Comparison of ENCODE assay signal across 26 cellular contexts in genomic region chr5:96835727-96836126, GRCh38. TPM values are rescaled to one million over a fixed set of nuclear protein-coding genes. Genes with fewer than 3 reads are reported as not detected.
DNase-seq lines count a peak whose midpoint lies in the region; ATAC-seq and TF ChIP-seq lines count a peak whose summit lies in the region.
"Had no signal": no experiment of that assay in that cellular context is flagged by ENCODE, and none has a peak within 500 bp of the region (broad histone marks: within the 10 kb centered on the region; RNA-seq: fewer than 3 reads in every experiment).

No MANE protein-coding gene starts in this region.

- H3K4me1 ChIP-seq in foreskin keratinocyte = no peaks in the 10 kb centered on the region
- H3K4me1 ChIP-seq: gastrocnemius medialis, SJSA1 had no signal

- POLR2A ChIA-PET in activated CD4-positive, alpha-beta T cell treated with anti-CD3 and anti-CD28 coated beads for 36 hours (lab: Charles Lee) = no interaction called here

- DNase-seq in activated CD4-positive, alpha-beta T cell treated with anti-CD3 and anti-CD28 coated beads for 36 hours = no peak
- no peak for DNase-seq in activated CD4-positive, alpha-beta T cell treated with anti-CD3 and anti-CD28 coated beads, Interleukin-2, amount 10 ng/mL, durations not matched to agents 24 days and 14 days
- DNase-seq in stimulated activated naive B cell treated with anti-CD40 and anti-IgM and Interleukin-4, amounts not matched to agents 10 μg/mL and 1 μg/mL and 100 μg/mL, for 72 hours = no peak
- no peak for DNase-seq in central memory CD4-positive, alpha-beta T cell
- no peak for DNase-seq in foreskin keratinocyte
- DNase-seq: activated CD4-positive, alpha-beta T cell treated with anti-CD3 and anti-CD28 coated beads, Interleukin-2, amount 10 ng/mL, durations not matched to agents 7 days and 5 days; activated effector memory CD4-positive, alpha-beta T cell treated with anti-CD3 and anti-CD28 coated beads, Interleukin-2, amount 50 U/mL, for 16 hours; activated naive CD8-positive, alpha-beta T cell treated with anti-CD3 and anti-CD28 coated beads for 36 hours; activated T-cell treated with anti-CD3 and anti-CD28 coated beads, Interleukin-2, amount 50 U/mL, for 24 hours; anterior cingulate cortex; DMS79 treated with DMSO at 0.1 percent for 48 hours; gastrocnemius medialis; GF-D8; MV-4-11; NCI-H1436; NCI-H774; stimulated activated naive CD4-positive, alpha-beta T cell; T-helper 9 cell; WERI-Rb-1 had no signal

- H3K9me3 Mint-ChIP-seq in activated CD4-positive, alpha-beta T cell treated with anti-CD3 and anti-CD28 coated beads for 36 hours (ENCODE audit: low read depth) = no peaks in the 10 kb centered on the region
- no peaks in the 10 kb centered on the region for H3K9me3 Mint-ChIP-seq in activated CD4-positive, alpha-beta T cell treated with anti-CD3 and anti-CD28 coated beads, Interleukin-2, amount 10 ng/mL, durations not matched to agents 24 days and 14 days
- no peaks in the 10 kb centered on the region for H3K9me3 Mint-ChIP-seq in stimulated activated naive B cell treated with anti-CD40 and anti-IgM and Interleukin-4, amounts not matched to agents 10 μg/mL and 1 μg/mL and 100 μg/mL, for 72 hours
- H3K9me3 Mint-ChIP-seq: activated CD4-positive, alpha-beta T cell treated with anti-CD3 and anti-CD28 coated beads, Interleukin-2, amount 10 ng/mL, durations not matched to agents 7 days and 5 days; activated naive CD8-positive, alpha-beta T cell treated with anti-CD3 and anti-CD28 coated beads for 36 hours; activated T-cell treated with anti-CD3 and anti-CD28 coated beads, Interleukin-2, amount 50 U/mL, for 24 hours had no signal

- no peak overlapping the region for H3K27ac Mint-ChIP-seq in activated CD4-positive, alpha-beta T cell treated with anti-CD3 and anti-CD28 coated beads for 36 hours
- H3K27ac Mint-ChIP-seq in activated CD4-positive, alpha-beta T cell treated with anti-CD3 and anti-CD28 coated beads, Interleukin-2, amount 10 ng/mL, durations not matched to agents 24 days and 14 days = no peak overlapping the region
- H3K27ac Mint-ChIP-seq in stimulated activated naive B cell treated with anti-CD40 and anti-IgM and Interleukin-4, amounts not matched to agents 10 μg/mL and 1 μg/mL and 100 μg/mL, for 72 hours = no peak overlapping the region
- H3K27ac Mint-ChIP-seq: activated CD4-positive, alpha-beta T cell treated with anti-CD3 and anti-CD28 coated beads, Interleukin-2, amount 10 ng/mL, durations not matched to agents 7 days and 5 days; activated naive CD8-positive, alpha-beta T cell treated with anti-CD3 and anti-CD28 coated beads for 36 hours; activated T-cell treated with anti-CD3 and anti-CD28 coated beads, Interleukin-2, amount 50 U/mL, for 24 hours had no signal

- H3K27ac ChIP-seq in foreskin keratinocyte = no peak overlapping the region
- H3K27ac ChIP-seq: gastrocnemius medialis, HL-60, KMS-11, SJSA1, skin epidermis, WERI-Rb-1 had no signal

- H3K27me3 Mint-ChIP-seq in activated CD4-positive, alpha-beta T cell treated with anti-CD3 and anti-CD28 coated beads for 36 hours = no peaks in the 10 kb centered on the region
- H3K27me3 Mint-ChIP-seq in activated CD4-positive, alpha-beta T cell treated with anti-CD3 and anti-CD28 coated beads, Interleukin-2, amount 10 ng/mL, durations not matched to agents 24 days and 14 days = peaks cover 6% of the 10 kb centered on the region
- no peaks in the 10 kb centered on the region for H3K27me3 Mint-ChIP-seq in stimulated activated naive B cell treated with anti-CD40 and anti-IgM and Interleukin-4, amounts not matched to agents 10 μg/mL and 1 μg/mL and 100 μg/mL, for 72 hours
- H3K27me3 Mint-ChIP-seq: activated CD4-positive, alpha-beta T cell treated with anti-CD3 and anti-CD28 coated beads, Interleukin-2, amount 10 ng/mL, durations not matched to agents 7 days and 5 days; activated naive CD8-positive, alpha-beta T cell treated with anti-CD3 and anti-CD28 coated beads for 36 hours; activated T-cell treated with anti-CD3 and anti-CD28 coated beads, Interleukin-2, amount 50 U/mL, for 24 hours had no signal

- intact Hi-C loops in activated CD4-positive, alpha-beta T cell treated with anti-CD3 and anti-CD28 coated beads for 36 hours (cut with DNase I, micrococcal nuclease) = no loop called here
- intact Hi-C loops in activated CD4-positive, alpha-beta T cell treated with anti-CD3 and anti-CD28 coated beads, Interleukin-2, amount 10 ng/mL, durations not matched to agents 24 days and 14 days (cut with micrococcal nuclease) = no loop called here

- no peaks in the 10 kb centered on the region for H3K36me3 Mint-ChIP-seq in activated CD4-positive, alpha-beta T cell treated with anti-CD3 and anti-CD28 coated beads for 36 hours (ENCODE audit: low read depth)
- no peaks in the 10 kb centered on the region for H3K36me3 Mint-ChIP-seq in activated CD4-positive, alpha-beta T cell treated with anti-CD3 and anti-CD28 coated beads, Interleukin-2, amount 10 ng/mL, durations not matched to agents 24 days and 14 days (ENCODE audit: low read depth)
- H3K36me3 Mint-ChIP-seq in stimulated activated naive B cell treated with anti-CD40 and anti-IgM and Interleukin-4, amounts not matched to agents 10 μg/mL and 1 μg/mL and 100 μg/mL, for 72 hours = no peaks in the 10 kb centered on the region
- H3K36me3 Mint-ChIP-seq: activated naive CD8-positive, alpha-beta T cell treated with anti-CD3 and anti-CD28 coated beads for 36 hours had no signal

- CTCF ChIA-PET in activated CD4-positive, alpha-beta T cell treated with anti-CD3 and anti-CD28 coated beads for 36 hours (lab: Charles Lee) = interaction anchor here (0.7 to 0.8 kb wide), 3 partner anchors 25 to 863 kb away, joined by 3 to 4 read pairs (median 3); no protein-coding TSS in a partner anchor

- no peaks in the 10 kb centered on the region for H3K27me3 ChIP-seq in foreskin keratinocyte
- H3K27me3 ChIP-seq: gastrocnemius medialis, SJSA1 had no signal

- H3K4me1 Mint-ChIP-seq in activated CD4-positive, alpha-beta T cell treated with anti-CD3 and anti-CD28 coated beads for 36 hours = peaks cover 4% of the 10 kb centered on the region
- peaks cover 5% of the 10 kb centered on the region for H3K4me1 Mint-ChIP-seq in activated CD4-positive, alpha-beta T cell treated with anti-CD3 and anti-CD28 coated beads, Interleukin-2, amount 10 ng/mL, durations not matched to agents 24 days and 14 days
- peaks cover 8 to 9% of the 10 kb centered on the region in 2 donors for H3K4me1 Mint-ChIP-seq in stimulated activated naive B cell treated with anti-CD40 and anti-IgM and Interleukin-4, amounts not matched to agents 10 μg/mL and 1 μg/mL and 100 μg/mL, for 72 hours

- H3K4me3 Mint-ChIP-seq in activated CD4-positive, alpha-beta T cell treated with anti-CD3 and anti-CD28 coated beads for 36 hours = no peak overlapping the region
- no peak overlapping the region for H3K4me3 Mint-ChIP-seq in activated CD4-positive, alpha-beta T cell treated with anti-CD3 and anti-CD28 coated beads, Interleukin-2, amount 10 ng/mL, durations not matched to agents 24 days and 14 days
- H3K4me3 Mint-ChIP-seq in stimulated activated naive B cell treated with anti-CD40 and anti-IgM and Interleukin-4, amounts not matched to agents 10 μg/mL and 1 μg/mL and 100 μg/mL, for 72 hours = no peak overlapping the region
- H3K4me3 Mint-ChIP-seq: activated CD4-positive, alpha-beta T cell treated with anti-CD3 and anti-CD28 coated beads, Interleukin-2, amount 10 ng/mL, durations not matched to agents 7 days and 5 days; activated naive CD8-positive, alpha-beta T cell treated with anti-CD3 and anti-CD28 coated beads for 36 hours; activated T-cell treated with anti-CD3 and anti-CD28 coated beads, Interleukin-2, amount 50 U/mL, for 24 hours had no signal

- no peak for TF ChIP-seq CTCF in foreskin keratinocyte (conservative IDR thresholded peaks at IDR 0.05)

- ATAC-seq in activated CD4-positive, alpha-beta T cell treated with anti-CD3 and anti-CD28 coated beads for 36 hours = peak; percentile 57
- ATAC-seq in GM19468 (IDR thresholded peaks at IDR 0.05; ENCODE audit: extremely low read depth, unreplicated experiment) = peak; percentile 36
- ATAC-seq in HG03442 (IDR thresholded peaks at IDR 0.05; ENCODE audit: unreplicated experiment) = peak; percentile 58
- peak; percentile 71 to 73 for ATAC-seq in stimulated activated naive B cell treated with anti-CD40 and anti-IgM and Interleukin-4, amounts not matched to agents 10 μg/mL and 1 μg/mL and 100 μg/mL, for 72 hours (replicated peaks)
- ATAC-seq in foreskin keratinocyte = no peak
- ATAC-seq in HG02938 (IDR thresholded peaks at IDR 0.05; ENCODE audit: unreplicated experiment) = no peak
- ATAC-seq: gastrocnemius medialis had no signal

RNA-seq across cellular contexts. Expression of gene ERAP1, which starts 28.0 kb away (rescaled TPM):
- total RNA-seq in activated CD4-positive, alpha-beta T cell treated with anti-CD3 and anti-CD28 coated beads for 36 hours = 10 to 100 TPM; 56.4 to 98.7 TPM
- 91.6 and 99.1 TPM in 2 replicates for total RNA-seq in activated CD4-positive, alpha-beta T cell treated with anti-CD3 and anti-CD28 coated beads, Interleukin-2, amount 10 ng/mL, durations not matched to agents 24 days and 14 days
- total RNA-seq in foreskin keratinocyte = 35.7 and 39.8 TPM in 2 replicates
- 9.9 and 10.6 TPM in 2 replicates for polyA plus RNA-seq in foreskin keratinocyte

RNA-seq across cellular contexts. Expression of gene ERAP2, which starts 40.6 kb away (rescaled TPM):
- total RNA-seq in activated CD4-positive, alpha-beta T cell treated with anti-CD3 and anti-CD28 coated beads for 36 hours = 10 to 100 TPM; 57.3 to 60.7 TPM
- 48.9 and 51.3 TPM in 2 replicates for total RNA-seq in activated CD4-positive, alpha-beta T cell treated with anti-CD3 and anti-CD28 coated beads, Interleukin-2, amount 10 ng/mL, durations not matched to agents 24 days and 14 days
- total RNA-seq in foreskin keratinocyte = 29.8 and 66.7 TPM in 2 replicates
- 11.6 and 23.3 TPM in 2 replicates for polyA plus RNA-seq in foreskin keratinocyte

Comparison
In these comparisons a context has a peak if more than half of its experiments do, and no peak if none do; other contexts are left out.
1. ATAC-seq: peak in activated CD4-positive, alpha-beta T cell treated with anti-CD3 and anti-CD28 coated beads for 36 hours (single experiment), GM19468 (single experiment), HG03442 (single experiment) and stimulated activated naive B cell treated with anti-CD40 and anti-IgM and Interleukin-4, amounts not matched to agents 10 μg/mL and 1 μg/mL and 100 μg/mL, for 72 hours (2 of 2); none in foreskin keratinocyte (single experiment) and HG02938 (single experiment).